ENCODE assay signal across 23 cellular contexts in the genomic region with DNA sequence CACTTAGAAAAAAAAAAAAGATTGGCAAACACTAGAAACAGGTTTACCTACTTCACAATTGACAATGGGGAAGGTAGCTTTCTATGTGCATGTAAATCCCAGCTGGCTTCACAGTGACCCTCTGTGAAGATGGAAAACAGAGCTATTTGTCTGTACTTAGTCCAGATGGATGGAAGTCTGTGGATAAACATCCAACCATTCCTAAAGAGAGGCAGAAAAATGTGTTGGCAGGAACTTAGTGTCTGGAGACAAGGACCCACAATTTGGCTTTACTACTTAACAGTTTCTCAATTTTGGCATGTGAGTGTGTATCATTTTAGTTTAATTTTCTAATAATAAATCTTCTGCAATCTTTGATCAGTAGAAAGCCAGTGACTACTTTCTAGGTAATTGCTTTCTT.
"Had no signal": no experiment of that assay in that cellular context is flagged by ENCODE, and none has a peak within 500 bp of the region (broad histone marks: within the 10 kb centered on the region; RNA-seq: fewer than 3 reads in every experiment).

No MANE protein-coding gene starts in this region.

- H3K36me3 Mint-ChIP-seq: activated naive CD8-positive, alpha-beta T cell treated with anti-CD3 and anti-CD28 coated beads, Interleukin-2, amount 10 ng/mL, durations not matched to agents 7 days and 5 days had no signal

- H3K4me1 Mint-ChIP-seq: activated CD4-positive, alpha-beta T cell treated with anti-CD3 and anti-CD28 coated beads for 36 hours; activated naive CD8-positive, alpha-beta T cell treated with anti-CD3 and anti-CD28 coated beads, Interleukin-2, amount 10 ng/mL, durations not matched to agents 7 days and 5 days had no signal

- H3K27ac Mint-ChIP-seq: activated CD4-positive, alpha-beta T cell treated with anti-CD3 and anti-CD28 coated beads for 36 hours; activated CD8-positive, alpha-beta T cell treated with anti-CD3 and anti-CD28 coated beads for 36 hours; activated naive CD8-positive, alpha-beta T cell treated with anti-CD3 and anti-CD28 coated beads, Interleukin-2, amount 10 ng/mL, durations not matched to agents 7 days and 5 days; activated T-cell treated with anti-CD3 and anti-CD28 coated beads, Interleukin-2, amount 50 U/mL, for 72 hours had no signal

- H3K27me3 Mint-ChIP-seq: activated CD4-positive, alpha-beta T cell treated with anti-CD3 and anti-CD28 coated beads for 36 hours; activated CD8-positive, alpha-beta T cell treated with anti-CD3 and anti-CD28 coated beads for 36 hours; activated naive CD8-positive, alpha-beta T cell treated with anti-CD3 and anti-CD28 coated beads, Interleukin-2, amount 10 ng/mL, durations not matched to agents 7 days and 5 days had no signal

- H3K4me3 Mint-ChIP-seq: activated CD4-positive, alpha-beta T cell treated with anti-CD3 and anti-CD28 coated beads for 36 hours; activated CD8-positive, alpha-beta T cell treated with anti-CD3 and anti-CD28 coated beads for 36 hours; activated naive CD8-positive, alpha-beta T cell treated with anti-CD3 and anti-CD28 coated beads, Interleukin-2, amount 10 ng/mL, durations not matched to agents 7 days and 5 days; activated T-cell treated with anti-CD3 and anti-CD28 coated beads, Interleukin-2, amount 50 U/mL, for 72 hours had no signal

- H3K27me3 ChIP-seq: adrenal gland, body of pancreas, SJCRH30 had no signal

- H3K36me3 ChIP-seq: adrenal gland, SJCRH30, WERI-Rb-1 had no signal

- H3K4me1 ChIP-seq: adrenal gland, body of pancreas, SJCRH30 had no signal

- H3K4me3 ChIP-seq: adrenal gland, body of pancreas, SJCRH30 had no signal

- H3K27ac ChIP-seq: adrenal gland, body of pancreas, KMS-11, SJCRH30, WERI-Rb-1 had no signal

- DNase-seq: activated CD4-positive, alpha-beta T cell treated with anti-CD3 and anti-CD28 coated beads for 36 hours; activated CD8-positive, alpha-beta memory T cell treated with anti-CD3 and anti-CD28 coated beads, Interleukin-2, amount 50 U/mL, for 4 hours; activated CD8-positive, alpha-beta T cell treated with anti-CD3 and anti-CD28 coated beads for 36 hours; activated naive CD4-positive, alpha-beta T cell treated with anti-CD3 and anti-CD28 coated beads, Interleukin-2, amount 50 U/mL, for 16 hours; activated naive CD8-positive, alpha-beta T cell treated with anti-CD3 and anti-CD28 coated beads, Interleukin-2, amount 10 ng/mL, durations not matched to agents 7 days and 5 days; activated T-cell treated with anti-CD3 and anti-CD28 coated beads, Interleukin-2, amount 50 U/mL, for 72 hours; adrenal gland; anterior cingulate cortex; body of pancreas; central memory CD4-positive, alpha-beta T cell; NCI-H1092; NCI-H1436 treated with DMSO at 0.1 percent for 48 hours; NCI-H187; NCI-H2081; NCI-H2171; NCI-H2227 treated with DMSO at 0.1 percent for 48 hours; NCI-H510A treated with DMSO at 0.1 percent for 48 hours; NCI-H69; SJCRH30; SK-N-SH; T-helper 1 cell; WERI-Rb-1 had no signal

- H3K9me3 ChIP-seq: adrenal gland, body of pancreas, SK-N-SH had no signal
